Comparison of ENCODE assay signal across 1 cellular context in the genomic region with DNA sequence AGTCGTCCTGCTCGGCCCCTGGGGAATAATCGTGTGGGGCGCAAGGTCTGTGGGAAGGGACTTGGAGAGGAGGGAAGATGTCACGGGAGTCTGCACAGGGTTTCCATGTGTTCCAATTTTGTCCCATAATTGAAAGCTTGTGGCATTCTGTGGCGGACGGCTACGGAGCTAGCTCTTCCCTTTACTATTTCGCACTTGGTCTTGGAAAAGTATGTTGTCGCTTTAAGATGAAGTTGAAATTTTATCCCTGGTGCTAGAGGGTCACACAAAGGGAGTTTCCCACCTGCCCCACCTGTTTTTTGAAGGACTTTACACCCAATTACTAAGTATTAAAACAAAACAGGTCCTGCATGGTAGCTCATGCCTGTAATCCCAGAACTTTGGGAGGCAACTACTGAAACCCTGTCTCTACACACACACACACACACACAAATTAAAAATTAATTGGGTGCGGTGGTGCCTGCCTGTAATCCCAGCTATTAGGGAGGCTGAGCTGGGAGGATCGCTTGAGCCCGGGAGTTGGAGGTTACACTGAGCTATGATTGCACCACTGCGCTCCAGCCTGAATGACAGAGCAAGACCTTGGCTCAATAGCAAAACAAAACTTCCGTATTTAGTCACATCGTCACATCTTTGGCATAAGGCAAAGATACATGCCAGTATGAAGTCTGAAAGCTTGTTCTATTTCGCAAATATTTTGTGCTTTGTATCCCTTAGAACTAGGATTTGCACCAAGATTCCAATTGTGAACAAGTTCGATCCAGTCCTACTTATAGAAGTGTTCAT.
TF ChIP-seq lines count a peak whose summit lies in the region.

No MANE protein-coding gene starts in this region.

TF ChIP-seq in SK-N-SH treated with all-trans-retinoic acid at 6 μM for 48 hours, 23 proteins besides CTCF, POLR2A, EP300 and RAD21 (continued from another document):
- TF ChIP-seq TSHZ2 (CRISPR knock-in tag; IDR thresholded peaks at IDR 0.05) (no peak), PATZ1 (CRISPR knock-in tag; IDR thresholded peaks at IDR 0.05; ENCODE audit: borderline replicate concordance) (no peak), SNAI2 (CRISPR knock-in tag; IDR thresholded peaks at IDR 0.05) (no peak), CSRNP3 (CRISPR knock-in tag; IDR thresholded peaks at IDR 0.05) (no peak), PPARA (CRISPR knock-in tag; IDR thresholded peaks at IDR 0.05; ENCODE audit: borderline replicate concordance) (no peak), ZFP3 (CRISPR knock-in tag; IDR thresholded peaks at IDR 0.05) (no peak), CSDC2 (CRISPR knock-in tag; IDR thresholded peaks at IDR 0.05) (no peak), OSR1 (CRISPR knock-in tag; IDR thresholded peaks at IDR 0.05) (no peak), ZNF70 (CRISPR knock-in tag; IDR thresholded peaks at IDR 0.05) (no peak)
TF ChIP-seq in SK-N-SH treated with all-trans-retinoic acid at 6 μM for 48 hours: peak in this region for 0.
